ENCODE assay signal across 8 cellular contexts in the genomic region with DNA sequence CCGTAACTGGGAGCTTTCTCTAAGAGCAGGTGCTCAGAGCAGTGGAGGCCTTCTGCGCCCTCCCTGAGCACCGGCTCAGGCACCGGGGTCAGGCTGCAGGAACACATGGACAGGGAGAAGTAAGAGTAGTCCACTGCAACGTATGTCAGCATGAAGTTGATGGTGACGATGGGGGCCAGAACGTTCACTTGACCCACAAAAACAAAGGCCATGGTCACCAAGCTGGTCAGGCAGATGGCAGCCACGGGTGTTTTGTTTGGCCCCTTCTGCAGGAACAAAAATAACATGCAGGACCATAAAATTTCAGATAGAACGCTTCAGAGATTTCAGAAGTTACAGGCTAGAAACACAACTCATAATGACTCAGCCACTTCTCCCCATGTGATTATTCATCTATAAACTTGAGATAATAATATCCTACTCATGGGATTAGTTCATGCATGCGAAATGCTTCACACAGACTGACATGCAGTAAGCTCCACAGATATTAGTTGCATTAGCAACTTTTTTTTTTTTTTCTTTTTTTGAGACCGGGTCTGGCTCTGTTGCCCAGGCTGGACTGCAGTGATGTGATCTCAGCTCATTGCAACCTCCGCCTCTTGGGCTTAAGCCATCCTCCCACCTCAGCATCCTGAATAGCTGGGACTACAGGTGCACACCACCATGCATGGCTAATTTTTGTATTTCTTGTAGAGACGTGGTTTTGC. TPM values are rescaled to one million over a fixed set of nuclear protein-coding genes. Genes with fewer than 3 reads are reported as not detected.
DNase-seq lines count a peak whose midpoint lies in the region; ATAC-seq and TF ChIP-seq lines count a peak whose summit lies in the region.

No MANE protein-coding gene starts in this region.

- intact Hi-C loops in esophagus squamous epithelium (cut with DNase I) (no loop called here), ovary (cut with DNase I) (no loop called here), lower lobe of right lung (cut with DNase I) (no loop called here), esophagus muscularis mucosa (cut with DNase I) (no loop called here)

- ATAC-seq in GM19395 (IDR thresholded peaks at IDR 0.05; ENCODE audit: unreplicated experiment) (peak; percentile 56), lower lobe of right lung (no peak)

- TF ChIP-seq CTCF in AG10803 (conservative IDR thresholded peaks at IDR 0.05; ENCODE audit: low read length) (no peak), esophagus squamous epithelium (IDR thresholded peaks at IDR 0.05) (no peak), ovary (IDR thresholded peaks at IDR 0.05) (no peak), lower lobe of right lung (IDR thresholded peaks at IDR 0.05) (no peak), esophagus muscularis mucosa (IDR thresholded peaks at IDR 0.05) (no peak)

- WGBS in esophagus squamous epithelium, 2 donors = 40 to 49% methylated on average over 8 to 12 of the region's 13 CpGs
- 62 to 75% (median 67%) methylated on average over 13 of the region's 13 CpGs for WGBS in ovary, 3 donors
- 80% methylated on average over 13 of the region's 13 CpGs for WGBS in esophagus muscularis mucosa

- no peaks in the 10 kb centered on the region for H3K27me3 ChIP-seq in esophagus squamous epithelium
- no peaks in the 10 kb centered on the region for H3K27me3 ChIP-seq in ovary
- no peaks in the 10 kb centered on the region for H3K27me3 ChIP-seq in lower lobe of right lung (ENCODE audit: low read depth)
- no peaks in the 10 kb centered on the region for H3K27me3 ChIP-seq in esophagus muscularis mucosa

- DNase-seq in AG10803 (ENCODE audit: low read depth) = peak; percentile 77
- DNase-seq in HPDE6-E6E7 (ENCODE audit: extremely low spot score) = peak; percentile 66
- no peak for DNase-seq in esophagus squamous epithelium (lab: John Stamatoyannopoulos, UW)
- no peak for DNase-seq in ovary
- no peak for DNase-seq in NCI-H2029 (lab: John Stamatoyannopoulos, UW)
- DNase-seq in lower lobe of right lung = no peak
- no peak for DNase-seq in esophagus muscularis mucosa (ENCODE audit: extremely low spot score)

- H3K4me1 ChIP-seq in esophagus squamous epithelium (peaks cover 19 to 45% (median 30%) of the 10 kb centered on the region in 3 donors), ovary (ENCODE audit: insufficient read depth) (no peaks in the 10 kb centered on the region), lower lobe of right lung (no peaks in the 10 kb centered on the region), esophagus muscularis mucosa (no peaks in the 10 kb centered on the region)

- H3K4me3 ChIP-seq in AG10803 (ENCODE audit: low read length) (no peak overlapping the region), esophagus squamous epithelium (no peak overlapping the region), ovary (no peak overlapping the region), lower lobe of right lung (no peak overlapping the region), esophagus muscularis mucosa (no peak overlapping the region)

- H3K36me3 ChIP-seq in esophagus squamous epithelium (no peaks in the 10 kb centered on the region), ovary (no peaks in the 10 kb centered on the region), lower lobe of right lung (no peaks in the 10 kb centered on the region), esophagus muscularis mucosa (no peaks in the 10 kb centered on the region)

- TF ChIP-seq EP300 in ovary (IDR thresholded peaks at IDR 0.05) (no peak), esophagus muscularis mucosa (IDR thresholded peaks at IDR 0.05) (no peak)

- TF ChIP-seq POLR2A in esophagus squamous epithelium (IDR thresholded peaks at IDR 0.05) = no peak
- no peak for TF ChIP-seq POLR2A in ovary (IDR thresholded peaks at IDR 0.05)
- TF ChIP-seq POLR2A in esophagus muscularis mucosa (IDR thresholded peaks at IDR 0.05; ENCODE audit: low read depth) = no peak

- H3K27ac ChIP-seq in esophagus squamous epithelium = peak overlapping the region; percentile 70 to 83 (median 74)
- no peak overlapping the region for H3K27ac ChIP-seq in ovary
- no peak overlapping the region for H3K27ac ChIP-seq in lower lobe of right lung
- no peak overlapping the region for H3K27ac ChIP-seq in esophagus muscularis mucosa (replicated peaks in 1 of 4)

- H3K9me3 ChIP-seq in esophagus squamous epithelium (no peaks in the 10 kb centered on the region), ovary (no peaks in the 10 kb centered on the region), lower lobe of right lung (no peaks in the 10 kb centered on the region), esophagus muscularis mucosa (no peaks in the 10 kb centered on the region)

RNA-seq across cellular contexts. Expression of a gene that starts 52.2 kb away (rescaled TPM):
- 10 to 100 TPM; 13.3 to 37.2 (median 22.5) TPM for total RNA-seq in esophagus squamous epithelium
- total RNA-seq in ovary = 10 to 100 TPM; 17.4 to 54.7 (median 35.6) TPM
- polyA plus RNA-seq in ovary = 10 to 100 TPM; 12.2 to 64.7 TPM
- total RNA-seq in lower lobe of right lung = 157 TPM
- 10 to 100 TPM; 47.8 to 91.7 (median 76.8) TPM for total RNA-seq in esophagus muscularis mucosa

Comparison
In these comparisons a context has a peak if more than half of its experiments do, and no peak if none do; other contexts are left out.
1. DNase-seq: peak in AG10803 (single experiment) and HPDE6-E6E7 (single experiment); none in esophagus squamous epithelium (single experiment), ovary (0 of 5), NCI-H2029 (single experiment), lower lobe of right lung (single experiment) and esophagus muscularis mucosa (single experiment).
2. H3K27ac ChIP-seq: peak in esophagus squamous epithelium (4 of 4); none in ovary (0 of 2), lower lobe of right lung (single experiment) and esophagus muscularis mucosa (0 of 4).